11 cellular contexts compared by ENCODE assay signal in genomic region chr12:1277905-1278304, GRCh38.
A peak's percentile ranks its signal among the peaks of the same experiment; 100 is the strongest.
DNase-seq lines count a peak whose midpoint lies in the region; ATAC-seq and TF ChIP-seq lines count a peak whose summit lies in the region.
"Had no signal": no experiment of that assay in that cellular context is flagged by ENCODE, and none has a peak within 500 bp of the region (broad histone marks: within the 10 kb centered on the region; RNA-seq: fewer than 3 reads in every experiment).

No MANE protein-coding gene starts in this region.

- no peaks in the 10 kb centered on the region for H3K36me3 ChIP-seq in Peyer's patch
- H3K36me3 ChIP-seq: HAP-1 had no signal

- CTCF ChIA-PET in activated CD8-positive, alpha-beta memory T cell treated with anti-CD3 and anti-CD28 coated beads, Interleukin-2, amount 10 ng/mL, durations not matched to agents 7 days and 5 days (lab: Charles Lee), result interaction anchor here (1.7 kb wide), 1 partner anchor 160 kb away, joined by 3 read pairs; no protein-coding TSS in a partner anchor

- ATAC-seq in activated CD8-positive, alpha-beta memory T cell treated with anti-CD3 and anti-CD28 coated beads, Interleukin-2, amount 10 ng/mL, durations not matched to agents 7 days and 5 days, result peak; percentile 47
- ATAC-seq in HG03432 (IDR thresholded peaks at IDR 0.05; ENCODE audit: unreplicated experiment), result no peak

- no peaks in the 10 kb centered on the region for H3K9me3 ChIP-seq in Peyer's patch
- H3K9me3 ChIP-seq: HAP-1 had no signal

- H3K36me3 Mint-ChIP-seq in activated CD8-positive, alpha-beta memory T cell treated with anti-CD3 and anti-CD28 coated beads, Interleukin-2, amount 10 ng/mL, durations not matched to agents 7 days and 5 days, result peaks cover 3% of the 10 kb centered on the region
- H3K36me3 Mint-ChIP-seq in activated naive CD8-positive, alpha-beta T cell treated with anti-CD3 and anti-CD28 coated beads for 36 hours, result peaks cover 5% of the 10 kb centered on the region

- DNase-seq in activated CD8-positive, alpha-beta memory T cell treated with anti-CD3 and anti-CD28 coated beads, Interleukin-2, amount 10 ng/mL, durations not matched to agents 7 days and 5 days, result peak; percentile 54
- no peak for DNase-seq in activated CD8-positive, alpha-beta memory T cell treated with anti-CD3 and anti-CD28 coated beads for 24 hours
- DNase-seq in NCI-H2171 treated with DMSO at 0.1 percent for 48 hours (lab: John Stamatoyannopoulos, UW), result peak; percentile 67
- peak; percentile 42 for DNase-seq in activated naive CD8-positive, alpha-beta T cell treated with anti-CD3 and anti-CD28 coated beads for 36 hours
- DNase-seq in putamen (ENCODE audit: low spot score), result peak; percentile 28
- DNase-seq in T-helper 9 cell, result no peak
- no peak for DNase-seq in Peyer's patch
- DNase-seq: Karpas-422, NCI-H526 treated with DMSO at 0.1 percent for 48 hours had no signal

- TF ChIP-seq POLR2A in Peyer's patch (IDR thresholded peaks at IDR 0.05), result no peak

- H3K9me3 Mint-ChIP-seq in activated CD8-positive, alpha-beta memory T cell treated with anti-CD3 and anti-CD28 coated beads, Interleukin-2, amount 10 ng/mL, durations not matched to agents 7 days and 5 days (ENCODE audit: low read depth), result no peaks in the 10 kb centered on the region
- no peaks in the 10 kb centered on the region for H3K9me3 Mint-ChIP-seq in activated naive CD8-positive, alpha-beta T cell treated with anti-CD3 and anti-CD28 coated beads for 36 hours

- no peak overlapping the region for H3K27ac ChIP-seq in Peyer's patch

- no peaks in the 10 kb centered on the region for H3K4me1 ChIP-seq in Peyer's patch
- H3K4me1 ChIP-seq: HAP-1 had no signal

- H3K4me3 ChIP-seq in Peyer's patch, result no peak overlapping the region
- H3K4me3 ChIP-seq: HAP-1 had no signal

- TF ChIP-seq CTCF in Peyer's patch (IDR thresholded peaks at IDR 0.05), result no peak

- H3K4me3 Mint-ChIP-seq in activated CD8-positive, alpha-beta memory T cell treated with anti-CD3 and anti-CD28 coated beads, Interleukin-2, amount 10 ng/mL, durations not matched to agents 7 days and 5 days, result no peak overlapping the region
- H3K4me3 Mint-ChIP-seq in activated naive CD8-positive, alpha-beta T cell treated with anti-CD3 and anti-CD28 coated beads for 36 hours, result no peak overlapping the region

- no peak overlapping the region for H3K27ac Mint-ChIP-seq in activated CD8-positive, alpha-beta memory T cell treated with anti-CD3 and anti-CD28 coated beads, Interleukin-2, amount 10 ng/mL, durations not matched to agents 7 days and 5 days
- no peak overlapping the region for H3K27ac Mint-ChIP-seq in activated naive CD8-positive, alpha-beta T cell treated with anti-CD3 and anti-CD28 coated beads for 36 hours

- no peaks in the 10 kb centered on the region for H3K27me3 Mint-ChIP-seq in activated CD8-positive, alpha-beta memory T cell treated with anti-CD3 and anti-CD28 coated beads, Interleukin-2, amount 10 ng/mL, durations not matched to agents 7 days and 5 days
- H3K27me3 Mint-ChIP-seq in activated naive CD8-positive, alpha-beta T cell treated with anti-CD3 and anti-CD28 coated beads for 36 hours, result no peaks in the 10 kb centered on the region

- peaks cover 10% of the 10 kb centered on the region for H3K4me1 Mint-ChIP-seq in activated CD8-positive, alpha-beta memory T cell treated with anti-CD3 and anti-CD28 coated beads, Interleukin-2, amount 10 ng/mL, durations not matched to agents 7 days and 5 days
- peaks cover 10% of the 10 kb centered on the region for H3K4me1 Mint-ChIP-seq in activated naive CD8-positive, alpha-beta T cell treated with anti-CD3 and anti-CD28 coated beads for 36 hours

- no peaks in the 10 kb centered on the region for H3K27me3 ChIP-seq in Peyer's patch

Comparison
In these comparisons a context has a peak if more than half of its experiments do, and no peak if none do; other contexts are left out.
1. DNase-seq: peak in activated CD8-positive, alpha-beta memory T cell treated with anti-CD3 and anti-CD28 coated beads, Interleukin-2, amount 10 ng/mL, durations not matched to agents 7 days and 5 days (single experiment), NCI-H2171 treated with DMSO at 0.1 percent for 48 hours (single experiment), activated naive CD8-positive, alpha-beta T cell treated with anti-CD3 and anti-CD28 coated beads for 36 hours (single experiment) and putamen (single experiment); none in activated CD8-positive, alpha-beta memory T cell treated with anti-CD3 and anti-CD28 coated beads for 24 hours (single experiment), T-helper 9 cell (single experiment) and Peyer's patch (0 of 3).